Comparison of ENCODE assay signal across 9 cellular contexts in genomic region chr10:93068411-93069244, GRCh38. TPM values are rescaled to one million over a fixed set of nuclear protein-coding genes. Genes with fewer than 3 reads are reported as not detected.
DNase-seq lines count a peak whose midpoint lies in the region; ATAC-seq and TF ChIP-seq lines count a peak whose summit lies in the region.
"Had no signal": no experiment of that assay in that cellular context is flagged by ENCODE, and none has a peak within 500 bp of the region (broad histone marks: within the 10 kb centered on the region; RNA-seq: fewer than 3 reads in every experiment).

No MANE protein-coding gene starts in this region.

- peaks cover 35% of the 10 kb centered on the region for H3K27me3 ChIP-seq in Panc1 (ENCODE audit: control insufficient read depth, insufficient read depth, low read length)
- H3K27me3 ChIP-seq in foreskin keratinocyte, result peaks cover 98% of the 10 kb centered on the region
- peaks cover 97% of the 10 kb centered on the region for H3K27me3 ChIP-seq in skeletal muscle satellite cell (ENCODE audit: control insufficient read depth, insufficient read depth, low read length)

- H3K36me3 ChIP-seq in Panc1 (ENCODE audit: control insufficient read depth, insufficient read depth, low read length), result no peaks in the 10 kb centered on the region
- H3K36me3 ChIP-seq in skeletal muscle satellite cell (ENCODE audit: insufficient read depth, low read length), result no peaks in the 10 kb centered on the region

- no peak overlapping the region for H3K9ac ChIP-seq in skeletal muscle satellite cell (ENCODE audit: low read depth, low read length)

- no peak overlapping the region for H3K4me3 Mint-ChIP-seq in activated CD4-positive, alpha-beta memory T cell treated with anti-CD3 and anti-CD28 coated beads, Interleukin-2, amount 10 ng/mL, durations not matched to agents 7 days and 5 days
- H3K4me3 Mint-ChIP-seq in activated CD4-positive, alpha-beta memory T cell treated with anti-CD3 and anti-CD28 coated beads for 36 hours, result no peak overlapping the region

- CTCF ChIA-PET in activated CD4-positive, alpha-beta memory T cell treated with anti-CD3 and anti-CD28 coated beads, Interleukin-2, amount 10 ng/mL, durations not matched to agents 7 days and 5 days (lab: Charles Lee), result no interaction called here
- CTCF ChIA-PET in activated CD4-positive, alpha-beta memory T cell treated with anti-CD3 and anti-CD28 coated beads for 36 hours (lab: Charles Lee), result interaction anchor here (1.2 to 1.9 kb wide), 3 partner anchors 10 to 225 kb away, joined by 4 to 8 read pairs (median 4); no protein-coding TSS in a partner anchor
- CTCF ChIA-PET in Panc1 (lab: Charles Lee), result no interaction called here

- peak overlapping the region; percentile 70 for H3K4me2 ChIP-seq in skeletal muscle satellite cell (ENCODE audit: low read length)

- in situ Hi-C loops in Panc1 (cut with HindIII; ENCODE audit: low pct_unique_long_range_greater_than_20kb, low sequenced_read_pairs), result no loop called here

- TF ChIP-seq CTCF in Panc1 (IDR thresholded peaks at IDR 0.05) (peak; percentile 27; the same call in 1 of the 2 replicates), foreskin keratinocyte (conservative IDR thresholded peaks at IDR 0.05) (peak; percentile 15)

- no TSS peak for BruUV-seq in Panc1 (replicated peaks; lab: Mats Ljungman, UMichigan)

- H3K4me1 ChIP-seq in Panc1 (ENCODE audit: control insufficient read depth, insufficient read depth, low read length), result peaks cover 18% of the 10 kb centered on the region
- no peaks in the 10 kb centered on the region for H3K4me1 ChIP-seq in foreskin keratinocyte
- peaks cover 31% of the 10 kb centered on the region for H3K4me1 ChIP-seq in skeletal muscle satellite cell (ENCODE audit: control insufficient read depth, insufficient read depth, low read length)

- no peak for DNase-seq in activated CD4-positive, alpha-beta memory T cell treated with anti-CD3 and anti-CD28 coated beads, Interleukin-2, amount 10 ng/mL, durations not matched to agents 7 days and 5 days
- DNase-seq in activated CD4-positive, alpha-beta memory T cell treated with anti-CD3 and anti-CD28 coated beads for 36 hours, result no peak
- DNase-seq in Panc1 (ENCODE audit: low read depth, low spot score) (no peak), foreskin keratinocyte (peak in 1 of 2 donors; percentile 48), NCI-H1417 treated with DMSO at 0.1 percent for 48 hours (lab: John Stamatoyannopoulos, UW) (no peak), NCI-H2081 treated with DMSO at 0.1 percent for 48 hours (lab: John Stamatoyannopoulos, UW) (no peak)
- no peak for DNase-seq in stimulated activated naive CD4-positive, alpha-beta T cell treated with Interleukin-2 at 50 U/mL for 16 hours (lab: John Stamatoyannopoulos, UW)
- DNase-seq: left cardiac atrium had no signal

- intact Hi-C loops in activated CD4-positive, alpha-beta memory T cell treated with anti-CD3 and anti-CD28 coated beads for 36 hours (cut with micrococcal nuclease), result loop anchor here (2.0 to 10.0 kb wide), 2 partner anchors 104 to 184 kb away; no protein-coding TSS in a partner anchor
- intact Hi-C loops in Panc1 (cut with micrococcal nuclease; ENCODE audit: unreplicated experiment), result no loop called here

- H3K4me1 Mint-ChIP-seq in activated CD4-positive, alpha-beta memory T cell treated with anti-CD3 and anti-CD28 coated beads, Interleukin-2, amount 10 ng/mL, durations not matched to agents 7 days and 5 days, result peaks cover 21% of the 10 kb centered on the region
- peaks cover 23% of the 10 kb centered on the region for H3K4me1 Mint-ChIP-seq in activated CD4-positive, alpha-beta memory T cell treated with anti-CD3 and anti-CD28 coated beads for 36 hours (ENCODE audit: low read depth)

- H3K36me3 Mint-ChIP-seq in activated CD4-positive, alpha-beta memory T cell treated with anti-CD3 and anti-CD28 coated beads, Interleukin-2, amount 10 ng/mL, durations not matched to agents 7 days and 5 days (ENCODE audit: low read depth), result no peaks in the 10 kb centered on the region
- H3K36me3 Mint-ChIP-seq in activated CD4-positive, alpha-beta memory T cell treated with anti-CD3 and anti-CD28 coated beads for 36 hours, result no peaks in the 10 kb centered on the region

- H3K9me3 ChIP-seq in Panc1 (ENCODE audit: control insufficient read depth, insufficient read depth, low read depth, low read length), result no peaks in the 10 kb centered on the region
- H3K9me3 ChIP-seq in skeletal muscle satellite cell (replicated peaks; ENCODE audit: low read length), result no peaks in the 10 kb centered on the region

- peaks cover 88% of the 10 kb centered on the region for H3K27me3 Mint-ChIP-seq in activated CD4-positive, alpha-beta memory T cell treated with anti-CD3 and anti-CD28 coated beads, Interleukin-2, amount 10 ng/mL, durations not matched to agents 7 days and 5 days
- H3K27me3 Mint-ChIP-seq in activated CD4-positive, alpha-beta memory T cell treated with anti-CD3 and anti-CD28 coated beads for 36 hours, result peaks cover 82% of the 10 kb centered on the region

- H3K27ac Mint-ChIP-seq in activated CD4-positive, alpha-beta memory T cell treated with anti-CD3 and anti-CD28 coated beads, Interleukin-2, amount 10 ng/mL, durations not matched to agents 7 days and 5 days, result peak overlapping the region; percentile 16
- H3K27ac Mint-ChIP-seq in activated CD4-positive, alpha-beta memory T cell treated with anti-CD3 and anti-CD28 coated beads for 36 hours, result no peak overlapping the region

- no peaks in the 10 kb centered on the region for H3K9me3 Mint-ChIP-seq in activated CD4-positive, alpha-beta memory T cell treated with anti-CD3 and anti-CD28 coated beads, Interleukin-2, amount 10 ng/mL, durations not matched to agents 7 days and 5 days
- H3K9me3 Mint-ChIP-seq in activated CD4-positive, alpha-beta memory T cell treated with anti-CD3 and anti-CD28 coated beads for 36 hours, result no peaks in the 10 kb centered on the region

- POLR2A ChIA-PET in activated CD4-positive, alpha-beta memory T cell treated with anti-CD3 and anti-CD28 coated beads, Interleukin-2, amount 10 ng/mL, durations not matched to agents 7 days and 5 days (lab: Charles Lee), result no interaction called here
- POLR2A ChIA-PET in activated CD4-positive, alpha-beta memory T cell treated with anti-CD3 and anti-CD28 coated beads for 36 hours (lab: Charles Lee), result no interaction called here
- POLR2A ChIA-PET in Panc1 (lab: Charles Lee), result no interaction called here

- no peak for ATAC-seq in Panc1
- ATAC-seq in foreskin keratinocyte, result no peak

- no peak overlapping the region for H3K27ac ChIP-seq in Panc1 (ENCODE audit: low read length)
- H3K27ac ChIP-seq in foreskin keratinocyte, result no peak overlapping the region

- H3K4me3 ChIP-seq in Panc1 (ENCODE audit: low read depth in 2 of 2, low read length in 2 of 2) (no peak overlapping the region), skeletal muscle satellite cell (ENCODE audit: low read length) (peak overlapping the region; percentile 52)

RNA-seq across cellular contexts. Expression of gene CYP26A1, which starts 5.1 kb away (rescaled TPM):
- not detected for total RNA-seq in activated CD4-positive, alpha-beta memory T cell treated with anti-CD3 and anti-CD28 coated beads, Interleukin-2, amount 10 ng/mL, durations not matched to agents 7 days and 5 days
- total RNA-seq in activated CD4-positive, alpha-beta memory T cell treated with anti-CD3 and anti-CD28 coated beads for 36 hours, result not detected
- 1.5 TPM for total RNA-seq in Panc1 (2021; ENCODE audit: unreplicated experiment)
- polyA plus RNA-seq in Panc1 (2012; ENCODE audit: insufficient read length), result 2.7 TPM
- not detected in 2 replicates for total RNA-seq in foreskin keratinocyte
- not detected in 2 replicates for polyA plus RNA-seq in foreskin keratinocyte
- total RNA-seq in skeletal muscle satellite cell (2012; rRNA removed), result not detected in 2 replicates

RNA-seq across cellular contexts. Expression of gene CYP26C1, which starts 8.0 kb away (rescaled TPM):
- not detected for total RNA-seq in activated CD4-positive, alpha-beta memory T cell treated with anti-CD3 and anti-CD28 coated beads, Interleukin-2, amount 10 ng/mL, durations not matched to agents 7 days and 5 days
- not detected for total RNA-seq in activated CD4-positive, alpha-beta memory T cell treated with anti-CD3 and anti-CD28 coated beads for 36 hours
- 1.1 TPM for total RNA-seq in Panc1 (2021; ENCODE audit: unreplicated experiment)
- polyA plus RNA-seq in Panc1 (2012; ENCODE audit: insufficient read length), result 2.7 TPM
- total RNA-seq in foreskin keratinocyte, result not detected in 2 replicates
- not detected in 2 replicates for polyA plus RNA-seq in foreskin keratinocyte
- 0.22 and 0.25 TPM in 2 replicates for total RNA-seq in skeletal muscle satellite cell (2012; rRNA removed)
